Comparison of ENCODE assay signal across 8 cellular contexts in the genomic region with DNA sequence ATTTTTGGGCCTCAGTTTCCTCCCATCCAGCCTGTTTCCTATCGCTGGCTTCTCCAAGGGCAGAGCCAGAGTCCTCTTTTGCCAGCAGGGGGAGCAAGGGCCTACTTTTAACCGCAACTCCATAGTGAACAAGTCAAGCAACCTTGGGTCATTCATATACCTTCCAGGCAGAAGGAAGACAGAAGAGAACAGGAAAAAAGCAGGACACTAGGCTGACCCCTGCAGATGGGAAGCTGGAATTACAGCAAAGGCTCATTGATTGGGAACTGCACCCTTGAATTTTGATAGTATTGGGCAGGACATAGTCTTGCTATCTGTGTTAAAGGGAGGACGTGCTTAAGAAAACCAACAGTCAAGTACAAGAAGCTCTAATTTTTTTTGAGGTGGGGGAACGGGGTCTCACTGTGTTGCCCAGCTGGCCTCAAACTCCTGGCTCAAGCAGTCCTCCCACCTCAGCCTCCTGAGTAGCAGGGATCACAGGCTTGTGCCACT. TPM values are rescaled to one million over a fixed set of nuclear protein-coding genes. Genes with fewer than 3 reads are reported as not detected.
DNase-seq lines count a peak whose midpoint lies in the region; ATAC-seq and TF ChIP-seq lines count a peak whose summit lies in the region.

No MANE protein-coding gene starts in this region.

- no peak overlapping the region for H3K18ac ChIP-seq in H9 (ENCODE audit: insufficient read length, low read depth, low read length)

- no peaks in the 10 kb centered on the region for H3K79me2 ChIP-seq in H9 (ENCODE audit: insufficient read depth, low read length)

- no peaks in the 10 kb centered on the region for H3K9me3 Mint-ChIP-seq in H9

- DNase-seq in AG08396 (ENCODE audit: low spot score) (peak; percentile 68), H9 (peak; percentile 93), NCI-H345 treated with DMSO at 0.1 percent for 48 hours (lab: John Stamatoyannopoulos, UW; ENCODE audit: unreplicated experiment) (peak; percentile 49), colonic mucosa (peak; percentile 92), lower lobe of right lung (no peak)
- DNase-seq in activated CD4-positive, alpha-beta T cell treated with anti-CD3 and anti-CD28 coated beads for 1 hour, result peak; percentile 21
- peak; percentile 30 for DNase-seq in stimulated activated CD8-positive, alpha-beta memory T cell treated with anti-CD3 and anti-CD28 coated beads, Interleukin-4, amount 100 ng/mL, for 24 hours (ENCODE audit: low read depth)

- no peak overlapping the region for H3K4me2 ChIP-seq in H9 (ENCODE audit: insufficient read depth, insufficient read length, low read length)

- no peak overlapping the region for H2BK5ac ChIP-seq in H9 (ENCODE audit: insufficient read length, low read length)

- no peaks in the 10 kb centered on the region for H3K9me3 ChIP-seq in H9 (ENCODE audit: control insufficient read depth, low read depth, low read length)
- H3K9me3 ChIP-seq in colonic mucosa, result no peaks in the 10 kb centered on the region
- H3K9me3 ChIP-seq in lower lobe of right lung, result no peaks in the 10 kb centered on the region

- H3K4me3 ChIP-seq in colonic mucosa, result no peak overlapping the region
- no peak overlapping the region for H3K4me3 ChIP-seq in lower lobe of right lung

- no peak overlapping the region for H3K56ac ChIP-seq in H9 (ENCODE audit: insufficient read length, low read depth, low read length)

- H4K20me1 ChIP-seq in H9 (ENCODE audit: control insufficient read depth, insufficient read depth, insufficient read length), result no peaks in the 10 kb centered on the region

- H3K36me3 ChIP-seq in colonic mucosa (no peaks in the 10 kb centered on the region), lower lobe of right lung (peaks cover 78% of the 10 kb centered on the region)

- H4K8ac ChIP-seq in H9 (replicated peaks; ENCODE audit: insufficient read length, low read depth, low read length), result no peak overlapping the region

- H2BK120ac ChIP-seq in H9 (ENCODE audit: low read depth, low read length, poor library complexity, severe bottlenecking), result no peak overlapping the region

- no peak overlapping the region for H3K4ac ChIP-seq in H9 (ENCODE audit: low read depth, low read length)

- no peak overlapping the region for H3K4me3 Mint-ChIP-seq in H9

- ATAC-seq in lower lobe of right lung (peak; percentile 83 to 87), GM21825 (IDR thresholded peaks at IDR 0.05; ENCODE audit: unreplicated experiment) (no peak)

- H3K27ac ChIP-seq in H9 (ENCODE audit: insufficient read length, low read depth, low read length) (no peak overlapping the region), colonic mucosa (no peak overlapping the region), lower lobe of right lung (no peak overlapping the region)

- H3K36me3 Mint-ChIP-seq in H9 (ENCODE audit: insufficient read depth in 1 of 3, low read depth in 3 of 3), result peaks cover 18 to 53% (median 45%) of the 10 kb centered on the region in 3 experiments; a peak in 6 of 7 replicates

- no CpG with 5 or more reads among the region's 4 CpGs for WGBS in H9 (ENCODE audit: extremely low coverage, insufficient read length, low lambda C conversion rate)

- no peaks in the 10 kb centered on the region for H3K27me3 Mint-ChIP-seq in H9 (ENCODE audit: low read depth)

- H2BK12ac ChIP-seq in H9 (ENCODE audit: insufficient read length, low read depth, low read length), result no peak overlapping the region

- H3K9ac ChIP-seq in H9 (ENCODE audit: extremely low read depth, insufficient read length, low read length) (no peak overlapping the region), colonic mucosa (ENCODE audit: low read depth in 2 of 2, low read length in 2 of 2) (no peak overlapping the region)

- H3K4me1 Mint-ChIP-seq in H9, result peaks cover 3 to 4% of the 10 kb centered on the region in 2 experiments; a peak in 2 of 4 replicates

- H3K23ac ChIP-seq in H9 (ENCODE audit: insufficient read length, low read depth, low read length), result no peak overlapping the region

- H4K91ac ChIP-seq in H9 (ENCODE audit: insufficient read length, low read depth, low read length), result no peak overlapping the region

- no peak overlapping the region for H2BK20ac ChIP-seq in H9 (ENCODE audit: low read depth, low read length, poor library complexity, severe bottlenecking)

- TF ChIP-seq CTCF in H9 (conservative IDR thresholded peaks at IDR 0.05), result peak; percentile 99
- TF ChIP-seq CTCF in colonic mucosa (IDR thresholded peaks at IDR 0.05), result peak; percentile 91
- peak; percentile 72 for TF ChIP-seq CTCF in lower lobe of right lung (IDR thresholded peaks at IDR 0.05)

- no peak overlapping the region for H2AK5ac ChIP-seq in H9 (ENCODE audit: insufficient read length, low read length)

- H3T11ph ChIP-seq in H9 (ENCODE audit: low read length), result no peak overlapping the region

- intact Hi-C loops in colonic mucosa (cut with DNase I) (loop anchor here (5.0 kb wide), 1 partner anchor 76 kb away; no protein-coding TSS in a partner anchor), lower lobe of right lung (cut with DNase I) (loop anchor here (10.0 kb wide), 1 partner anchor 162 kb away; no protein-coding TSS in a partner anchor)

- H3K27me3 ChIP-seq in H9 (ENCODE audit: insufficient read depth, low read length), result no peaks in the 10 kb centered on the region
- no peaks in the 10 kb centered on the region for H3K27me3 ChIP-seq in colonic mucosa
- H3K27me3 ChIP-seq in lower lobe of right lung (ENCODE audit: low read depth), result no peaks in the 10 kb centered on the region

- H3K79me1 ChIP-seq in H9 (ENCODE audit: insufficient read depth, low read depth, low read length, poor library complexity, severe bottlenecking), result no peaks in the 10 kb centered on the region

- no peaks in the 10 kb centered on the region for H3K4me1 ChIP-seq in H9 (ENCODE audit: insufficient read depth, low read length)
- H3K4me1 ChIP-seq in colonic mucosa, result no peaks in the 10 kb centered on the region
- H3K4me1 ChIP-seq in lower lobe of right lung, result peaks cover under 1% of the 10 kb centered on the region

- no peaks in the 10 kb centered on the region for H3K23me2 ChIP-seq in H9 (ENCODE audit: insufficient read length, low read depth, low read length, poor library complexity, severe bottlenecking)

- no peak overlapping the region for H4K5ac ChIP-seq in H9 (ENCODE audit: insufficient read length, low read depth, low read length)

- no peak overlapping the region for H3K14ac ChIP-seq in H9 (ENCODE audit: insufficient read depth, low read length)

- peak overlapping the region in 2 of 3 experiments; percentile 29 to 34; a peak in 3 of 7 replicates for H3K27ac Mint-ChIP-seq in H9

- no peak overlapping the region for H2AFZ ChIP-seq in H9 (ENCODE audit: low read length)

- no peak overlapping the region for H2BK15ac ChIP-seq in H9 (ENCODE audit: low read depth, low read length)

RNA-seq across cellular contexts. Expression of a gene that starts 30.1 kb away (rescaled TPM):
- total RNA-seq in H9 (2021) (not detected in 2 replicates), colonic mucosa (under 1 TPM in 1 of 2 donors, not detected in 1; 0.77 TPM), lower lobe of right lung (not detected)

RNA-seq across cellular contexts. Expression of a gene that starts 31.5 kb away (rescaled TPM):
- total RNA-seq in H9 (2021) (79.4 and 83.6 TPM in 2 replicates), colonic mucosa (10 to 100 TPM; 86.0 to 97.9 TPM), lower lobe of right lung (50.2 TPM)
